1 cellular context compared by ENCODE assay signal in genomic region chr15:77851086-77851485, GRCh38.
TF ChIP-seq lines count a peak whose summit lies in the region.

No MANE protein-coding gene starts in this region.

TF ChIP-seq in HepG2, 621 proteins besides CTCF, POLR2A, EP300 and RAD21 (continued from another document):
- TF ChIP-seq SNRNP70 (IDR thresholded peaks at IDR 0.05; ENCODE audit: low read depth, low read length) (no peak), MYC (CRISPR knock-in tag; IDR thresholded peaks at IDR 0.05; ENCODE audit: borderline replicate concordance) (no peak), IKZF4 (CRISPR knock-in tag; IDR thresholded peaks at IDR 0.05; ENCODE audit: borderline replicate concordance, low read depth, not compliant biosample characterization) (no peak), RAD51 (IDR thresholded peaks at IDR 0.05; ENCODE audit: borderline replicate concordance) (peak; percentile 48; the same call in 1 of the 2 replicates)
TF ChIP-seq in HepG2: peak in this region for 2.
